ENCODE assay signal across 8 cellular contexts in genomic region chr7:54933610-54934009, GRCh38.
DNase-seq lines count a peak whose midpoint lies in the region; ATAC-seq and TF ChIP-seq lines count a peak whose summit lies in the region.

No MANE protein-coding gene starts in this region.

- no peaks in the 10 kb centered on the region for H4K20me1 ChIP-seq in SK-N-SH (ENCODE audit: insufficient read depth)

- no peaks in the 10 kb centered on the region for H3K36me3 ChIP-seq in SK-N-SH (replicated peaks in 1 of 2; ENCODE audit: control insufficient read depth in 1 of 2, insufficient read depth in 2 of 2, low read length in 1 of 2)
- H3K36me3 ChIP-seq in ovary = no peaks in the 10 kb centered on the region

- TF ChIP-seq POLR2A in ovary (IDR thresholded peaks at IDR 0.05) = no peak

- TF ChIP-seq CTCF in AG04450 (IDR thresholded peaks at IDR 0.05; ENCODE audit: low read depth, low read length) (no peak), SK-N-SH (IDR thresholded peaks at IDR 0.05) (no peak), foreskin fibroblast (IDR thresholded peaks at IDR 0.05; ENCODE audit: low read depth, low read length) (no peak), ovary (IDR thresholded peaks at IDR 0.05) (no peak)

- ATAC-seq in GM18870 (IDR thresholded peaks at IDR 0.05; ENCODE audit: unreplicated experiment) = no peak

- H3K4me3 ChIP-seq in AG04450 (ENCODE audit: low read depth, low read length) (peak overlapping the region; percentile 53), SK-N-SH (ENCODE audit: low read depth in 2 of 2, low read length in 1 of 2) (peak overlapping the region; percentile 52 to 64), foreskin fibroblast (ENCODE audit: low read depth in 1 of 2, low read length in 2 of 2) (peak overlapping the region; percentile 42 to 65), ovary (peak overlapping the region; percentile 42)

- 87% methylated on average over 3 of the region's 3 CpGs for WGBS in SK-N-SH (ENCODE audit: low lambda C conversion rate)
- WGBS in ovary, 3 donors = 14 to 22% (median 19%) methylated on average over 3 of the region's 3 CpGs

- H3K9me3 ChIP-seq in AG04450 (ENCODE audit: control insufficient read depth, insufficient read depth, low read length) (no peaks in the 10 kb centered on the region), SK-N-SH (no peaks in the 10 kb centered on the region), ovary (no peaks in the 10 kb centered on the region)

- CTCF ChIA-PET in AG04450 (lab: Charles Lee) = no interaction called here
- CTCF ChIA-PET in SK-N-SH (lab: Yijun Ruan, JAX) = interaction anchor here (1.1 to 2.3 kb wide), 2 partner anchors 13 to 321 kb away, joined by 4 to 16 read pairs; no protein-coding TSS in a partner anchor

- H3K27me3 ChIP-seq in AG04450 (ENCODE audit: control insufficient read depth, insufficient read depth, low read length) = no peaks in the 10 kb centered on the region
- no peaks in the 10 kb centered on the region for H3K27me3 ChIP-seq in SK-N-SH (ENCODE audit: insufficient read depth)
- H3K27me3 ChIP-seq in ovary = no peaks in the 10 kb centered on the region

- peaks cover 33% of the 10 kb centered on the region for H3F3A ChIP-seq in SK-N-SH (replicated peaks; ENCODE audit: insufficient read depth)

- H3K4me1 ChIP-seq in SK-N-SH (ENCODE audit: control insufficient read depth in 1 of 2, insufficient read depth in 2 of 2, low read depth in 1 of 2, low read length in 1 of 2) (peaks cover 0 to 4% of the 10 kb centered on the region in 2 experiments; a peak in 1 of 4 replicates), ovary (ENCODE audit: insufficient read depth) (peaks cover 2% of the 10 kb centered on the region)

- no peaks in the 10 kb centered on the region; the same call in 1 of the 2 replicates for H3K9me2 ChIP-seq in SK-N-SH

- POLR2A ChIA-PET in AG04450 (lab: Yijun Ruan, JAX) = no interaction called here
- POLR2A ChIA-PET in SK-N-SH (lab: Yijun Ruan, JAX) = no interaction called here

- TF ChIP-seq RAD21 in SK-N-SH (IDR thresholded peaks at IDR 0.05; ENCODE audit: low read length) = no peak

- no peaks in the 10 kb centered on the region for H3K79me2 ChIP-seq in SK-N-SH (ENCODE audit: insufficient read depth)

- intact Hi-C loops in ovary (cut with DNase I) = no loop called here

- no peak overlapping the region for H3K27ac ChIP-seq in AG04450 (ENCODE audit: low read depth, low read length)
- peak overlapping the region; percentile 49 to 81 for H3K27ac ChIP-seq in SK-N-SH (ENCODE audit: low read depth in 2 of 2, low read length in 1 of 2)
- peak overlapping the region in 1 of 2 donors; percentile 48 for H3K27ac ChIP-seq in ovary

- peak overlapping the region; percentile 78 for H3K4me2 ChIP-seq in SK-N-SH

- no peak; a peak in 1 of 4 replicates for TF ChIP-seq EP300 in SK-N-SH (IDR thresholded peaks at IDR 0.05; ENCODE audit: borderline replicate concordance in 1 of 2, low read depth in 1 of 2, low read length in 1 of 2)
- no peak for TF ChIP-seq EP300 in ovary (IDR thresholded peaks at IDR 0.05)

- H3K9ac ChIP-seq in SK-N-SH = peak overlapping the region; percentile 52

- H2AFZ ChIP-seq in SK-N-SH (ENCODE audit: low read depth) = peak overlapping the region; percentile 96

- DNase-seq in AG04450 (ENCODE audit: low read depth, low spot score) = no peak
- DNase-seq in SK-N-SH = no peak
- DNase-seq in foreskin fibroblast = peak in 1 of 2 donors; percentile 12
- no peak for DNase-seq in ovary
- DNase-seq in DMS79 treated with DMSO at 0.1 percent for 48 hours (lab: John Stamatoyannopoulos, UW) = no peak
- DNase-seq in amygdala (lab: John Stamatoyannopoulos, UW) = no peak
- DNase-seq in activated CD8-positive, alpha-beta memory T cell treated with anti-CD3 and anti-CD28 coated beads, Interleukin-2, amount 50 U/mL, for 48 hours = no peak

TF ChIP-seq in SK-N-SH, 30 proteins besides CTCF, POLR2A, EP300 and RAD21:
- 0 out of 2 replicates have a peak, but pooled peaks have one; percentile 1 for TF ChIP-seq SMC3 (IDR thresholded peaks at IDR 0.05; ENCODE audit: low read depth, low read length)
- TF ChIP-seq PBX3 (IDR thresholded peaks at IDR 0.05) = no peak
